In genomic region chr9:14271078-14271673, GRCh38 we compare ENCODE assay signal across 8 cellular contexts. TPM values are rescaled to one million over a fixed set of nuclear protein-coding genes. Genes with fewer than 3 reads are reported as not detected.
DNase-seq lines count a peak whose midpoint lies in the region; ATAC-seq and TF ChIP-seq lines count a peak whose summit lies in the region.

No MANE protein-coding gene starts in this region.

- TF ChIP-seq CTCF in Peyer's patch (IDR thresholded peaks at IDR 0.05), result no peak
- no peak for TF ChIP-seq CTCF in foreskin keratinocyte (conservative IDR thresholded peaks at IDR 0.05)
- TF ChIP-seq CTCF in prostate gland (IDR thresholded peaks at IDR 0.05), result no peak

- CTCF ChIA-PET in naive thymus-derived CD4-positive, alpha-beta T cell (lab: Charles Lee), result no interaction called here

- H3K4me3 ChIP-seq in HAP-1 (no peak overlapping the region), Peyer's patch (no peak overlapping the region), prostate gland (no peak overlapping the region)
- H3K4me3 ChIP-seq in naive thymus-derived CD4-positive, alpha-beta T cell (ENCODE audit: low read length), result no peak overlapping the region

- H3K27ac ChIP-seq in Peyer's patch, result peak overlapping the region in 1 of 4 donors; percentile 32
- peak overlapping the region; percentile 7 for H3K27ac ChIP-seq in foreskin keratinocyte
- H3K27ac ChIP-seq in prostate gland, result no peak overlapping the region
- no peak overlapping the region for H3K27ac ChIP-seq in naive thymus-derived CD4-positive, alpha-beta T cell (ENCODE audit: low read depth, low read length)

- in situ Hi-C loops in HAP-1 (cut with MboI; ENCODE audit: low sequenced_read_pairs), result no loop called here

- intact Hi-C loops in prostate gland (cut with DNase I), result no loop called here
- intact Hi-C loops in naive thymus-derived CD4-positive, alpha-beta T cell (cut with micrococcal nuclease), result no loop called here

- H3K27ac Mint-ChIP-seq in naive thymus-derived CD4-positive, alpha-beta T cell, result no peak overlapping the region

- 16% methylated on average over 7 of the region's 7 CpGs for WGBS in prostate gland

- peaks cover 22 to 49% (median 34%) of the 10 kb centered on the region in 5 donors for H3K27me3 Mint-ChIP-seq in naive thymus-derived CD4-positive, alpha-beta T cell

- no peak overlapping the region for H3K4me3 Mint-ChIP-seq in naive thymus-derived CD4-positive, alpha-beta T cell

- H3K9me3 ChIP-seq in HAP-1 (no peaks in the 10 kb centered on the region), Peyer's patch (no peaks in the 10 kb centered on the region), prostate gland (no peaks in the 10 kb centered on the region)
- H3K9me3 ChIP-seq in naive thymus-derived CD4-positive, alpha-beta T cell (ENCODE audit: control insufficient read depth in 2 of 3, low read length in 3 of 3), result no peaks in the 10 kb centered on the region

- no peaks in the 10 kb centered on the region for H3K27me3 ChIP-seq in HAP-1 (ENCODE audit: low read depth)
- no peaks in the 10 kb centered on the region for H3K27me3 ChIP-seq in Peyer's patch
- H3K27me3 ChIP-seq in foreskin keratinocyte, result no peaks in the 10 kb centered on the region
- H3K27me3 ChIP-seq in prostate gland (replicated peaks; ENCODE audit: insufficient read depth), result no peaks in the 10 kb centered on the region
- H3K27me3 ChIP-seq in naive thymus-derived CD4-positive, alpha-beta T cell (ENCODE audit: control insufficient read depth in 2 of 2, insufficient read depth in 2 of 2, low read length in 2 of 2), result no peaks in the 10 kb centered on the region

- no peak for ATAC-seq in foreskin keratinocyte
- no peak for ATAC-seq in naive thymus-derived CD4-positive, alpha-beta T cell
- no peak for ATAC-seq in HG03521 (IDR thresholded peaks at IDR 0.05; ENCODE audit: unreplicated experiment)
- ATAC-seq in HG03135 (IDR thresholded peaks at IDR 0.05; ENCODE audit: unreplicated experiment), result no peak

- POLR2A ChIA-PET in naive thymus-derived CD4-positive, alpha-beta T cell (lab: Charles Lee), result no interaction called here

- no peak for TF ChIP-seq POLR2A in Peyer's patch (IDR thresholded peaks at IDR 0.05)
- no peak for TF ChIP-seq POLR2A in prostate gland (IDR thresholded peaks at IDR 0.05)

- peaks cover 46% of the 10 kb centered on the region for H3K4me1 ChIP-seq in HAP-1
- H3K4me1 ChIP-seq in Peyer's patch, result peaks cover 0 to 30% (median 0%) of the 10 kb centered on the region in 4 donors
- peaks cover 39% of the 10 kb centered on the region for H3K4me1 ChIP-seq in foreskin keratinocyte
- no peaks in the 10 kb centered on the region for H3K4me1 ChIP-seq in prostate gland (replicated peaks)
- H3K4me1 ChIP-seq in naive thymus-derived CD4-positive, alpha-beta T cell (ENCODE audit: control insufficient read depth in 2 of 2, insufficient read depth in 2 of 2, low read length in 2 of 2), result no peaks in the 10 kb centered on the region

- no peaks in the 10 kb centered on the region for H3K36me3 Mint-ChIP-seq in naive thymus-derived CD4-positive, alpha-beta T cell

- peaks cover 0 to 6% (median 0%) of the 10 kb centered on the region in 7 donors for H3K4me1 Mint-ChIP-seq in naive thymus-derived CD4-positive, alpha-beta T cell

- peaks cover 0 to 11% (median 2%) of the 10 kb centered on the region in 11 donors for H3K9me3 Mint-ChIP-seq in naive thymus-derived CD4-positive, alpha-beta T cell

- H3K36me3 ChIP-seq in HAP-1 (replicated peaks) (no peaks in the 10 kb centered on the region), Peyer's patch (no peaks in the 10 kb centered on the region), prostate gland (no peaks in the 10 kb centered on the region)
- H3K36me3 ChIP-seq in naive thymus-derived CD4-positive, alpha-beta T cell (ENCODE audit: control insufficient read depth in 2 of 3, insufficient read depth in 3 of 3, low read length in 3 of 3), result no peaks in the 10 kb centered on the region

- DNase-seq in HAP-1 (ENCODE audit: low spot score in 2 of 2), result peak; percentile 64 to 83
- peak in 2 of 3 donors; percentile 52 to 58 for DNase-seq in Peyer's patch
- no peak for DNase-seq in foreskin keratinocyte
- DNase-seq in prostate gland (ENCODE audit: low spot score), result peak; percentile 33
- no peak for DNase-seq in stimulated activated CD4-positive, alpha-beta T cell treated with anti-CD3 and anti-CD28 coated beads, Interleukin-2, amount 100 ng/mL, for 48 hours
- no peak for DNase-seq in naive thymus-derived CD4-positive, alpha-beta T cell

RNA-seq across cellular contexts. Expression of gene NFIB, which starts 42.8 kb away (rescaled TPM):
- total RNA-seq in Peyer's patch, result 100 to 1,000 TPM in 3 of 4 donors, 10 to 100 TPM in 1; 89.7 to 229 (median 159) TPM
- 24.3 and 26.5 TPM in 2 replicates for total RNA-seq in foreskin keratinocyte
- polyA plus RNA-seq in foreskin keratinocyte, result 5.3 and 6.5 TPM in 2 replicates
- total RNA-seq in prostate gland, result 100 to 1,000 TPM; 131 to 165 TPM
- under 1 TPM in 1 of 5 experiments, not detected in 4; 0.32 TPM for total RNA-seq in naive thymus-derived CD4-positive, alpha-beta T cell
- polyA plus RNA-seq in naive thymus-derived CD4-positive, alpha-beta T cell, result not detected

Comparison
In these comparisons a context has a peak if more than half of its experiments do, and no peak if none do; other contexts are left out.
1. DNase-seq: peak in HAP-1 (2 of 2), Peyer's patch (2 of 3) and prostate gland (single experiment); none in foreskin keratinocyte (0 of 2), stimulated activated CD4-positive, alpha-beta T cell treated with anti-CD3 and anti-CD28 coated beads, Interleukin-2, amount 100 ng/mL, for 48 hours (0 of 2) and naive thymus-derived CD4-positive, alpha-beta T cell (0 of 9).
2. RNA of gene NFIB, which starts 42.8 kb away (total RNA-seq): 131 to 165 TPM in prostate gland, 89.7 to 229 TPM in Peyer's patch and 24.3 to 26.5 TPM in foreskin keratinocyte; 0.32 TPM in naive thymus-derived CD4-positive, alpha-beta T cell; every median in the first group is over 10 times any median in the second.